Comparison of ENCODE assay signal across 14 cellular contexts in the genomic region with DNA sequence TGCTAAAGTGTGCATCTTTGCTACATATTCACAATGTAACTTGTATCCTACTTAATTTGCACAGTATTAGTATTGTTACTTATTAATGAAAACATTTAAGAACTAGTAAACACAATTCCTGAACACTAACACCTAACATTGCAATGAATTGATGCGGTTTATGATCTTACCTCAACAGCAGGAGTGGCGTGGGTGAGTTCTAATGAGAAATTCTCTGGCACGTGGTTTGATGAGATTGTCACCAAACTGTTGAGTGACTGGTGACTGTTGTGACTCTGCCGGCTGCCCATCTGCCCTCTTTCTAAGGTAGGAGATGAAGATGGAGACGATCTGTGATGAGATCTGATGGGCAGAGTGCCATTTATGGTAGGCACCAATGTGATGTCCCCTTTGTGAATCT. TPM values are rescaled to one million over a fixed set of nuclear protein-coding genes. Genes with fewer than 3 reads are reported as not detected.
DNase-seq lines count a peak whose midpoint lies in the region; ATAC-seq and TF ChIP-seq lines count a peak whose summit lies in the region.
"Had no signal": no experiment of that assay in that cellular context is flagged by ENCODE, and none has a peak within 500 bp of the region (broad histone marks: within the 10 kb centered on the region; RNA-seq: fewer than 3 reads in every experiment).

No MANE protein-coding gene starts in this region.

- H2BK5ac ChIP-seq in IMR-90 (ENCODE audit: low read depth, low read length, poor library complexity, severe bottlenecking) = peak overlapping the region; percentile 76

- peaks cover 15% of the 10 kb centered on the region for H3K4me1 Mint-ChIP-seq in endothelial cell (ENCODE audit: unreplicated experiment)
- H3K4me1 Mint-ChIP-seq: activated B cell treated with CpG ODN at 0.5 μM for 24 hours had no signal

- WGBS in IMR-90 (ENCODE audit: extremely low coverage in 2 of 2, insufficient read length in 1 of 2), 2 experiments = no CpG with 5 or more reads among the region's 5 CpGs
- 37 to 58% methylated on average over 2 to 5 of the region's 5 CpGs for WGBS in transverse colon (ENCODE audit: low coverage in 1 of 2), 2 donors

- H3K36me3 Mint-ChIP-seq in endothelial cell (ENCODE audit: low read depth, unreplicated experiment) = peaks cover 16% of the 10 kb centered on the region

- POLR2A ChIA-PET in IMR-90 (lab: Charles Lee; ENCODE audit: unreplicated experiment) = interaction anchor here (1.0 kb wide), 1 partner anchor 126 kb away, joined by 4 read pairs; no protein-coding TSS in a partner anchor

- H3K27me3 ChIP-seq in IMR-90 (ENCODE audit: control insufficient read depth, insufficient read depth, low read length) (no peaks in the 10 kb centered on the region), muscle layer of colon (ENCODE audit: control insufficient read depth in 1 of 2, insufficient read depth in 2 of 2, low read length in 2 of 2) (no peaks in the 10 kb centered on the region), transverse colon (no peaks in the 10 kb centered on the region)

- DNase-seq in IMR-90 (no peak), endothelial cell (ENCODE audit: low spot score) (no peak), transverse colon (no peak), NCI-H82 treated with DMSO at 0.1 percent for 48 hours (lab: John Stamatoyannopoulos, UW; ENCODE audit: unreplicated experiment) (no peak), HuH-7 (ENCODE audit: low spot score) (no peak), SW480 (ENCODE audit: low spot score) (no peak)
- DNase-seq: activated B cell treated with CpG ODN at 0.5 μM for 24 hours; activated T-cell treated with anti-CD3 and anti-CD28 coated beads, Interleukin-2, amount 50 U/mL, for 72 hours; caudate nucleus; KBM-7; stimulated activated CD4-positive, alpha-beta T cell treated with anti-CD3 and anti-CD28 coated beads, Interleukin-1b, Interleukin-23, amount 100 ng/mL, for 48 hours; stimulated activated naive CD8-positive, alpha-beta T cell treated with anti-CD3 and anti-CD28 coated beads, Interleukin-15, Interleukin-2, amounts not matched to agents 100 U/mL and 50 U/mL, for 24 hours had no signal

- H3K9ac ChIP-seq in IMR-90 (ENCODE audit: low read depth, low read length) = peak overlapping the region; percentile 94
- peak overlapping the region; percentile 39 for H3K9ac ChIP-seq in muscle layer of colon (ENCODE audit: low read length)

- H4K20me1 ChIP-seq in IMR-90 (ENCODE audit: insufficient read depth, low read length) = peaks cover 20% of the 10 kb centered on the region; the same call in 1 of the 2 replicates

- peak overlapping the region; percentile 89 for H3K14ac ChIP-seq in IMR-90 (replicated peaks; ENCODE audit: low read depth, low read length)

- peak overlapping the region; percentile 90 for H3K18ac ChIP-seq in IMR-90 (ENCODE audit: low read depth, low read length)

- dilution Hi-C loops in IMR-90 (cut with HindIII; ENCODE audit: low sequenced_read_pairs, unreplicated experiment) = no loop called here

- H3K36me3 ChIP-seq in IMR-90 (ENCODE audit: control insufficient read depth, insufficient read depth, low read length) (peaks cover 46% of the 10 kb centered on the region), muscle layer of colon (ENCODE audit: insufficient read depth, low read length) (peaks cover 10% of the 10 kb centered on the region), transverse colon (no peaks in the 10 kb centered on the region)

- TF ChIP-seq CTCF in IMR-90 (conservative IDR thresholded peaks at IDR 0.05; ENCODE audit: low read depth, low read length) (no peak), endothelial cell (IDR thresholded peaks at IDR 0.05; ENCODE audit: unreplicated experiment) (no peak), transverse colon (IDR thresholded peaks at IDR 0.05) (no peak)

- H3K4me3 ChIP-seq in IMR-90 (ENCODE audit: insufficient read depth, low read depth, low read length) (peak overlapping the region; percentile 62), muscle layer of colon (ENCODE audit: low read depth in 1 of 2, low read length in 2 of 2) (peak overlapping the region; percentile 44 to 86), transverse colon (peak overlapping the region; percentile 10 to 56 (median 40))

- TF ChIP-seq POLR2A in IMR-90 (IDR thresholded peaks at IDR 0.05; ENCODE audit: low read depth, low read length) = no peak
- TF ChIP-seq POLR2A in transverse colon (IDR thresholded peaks at IDR 0.05) = no peak

- ATAC-seq in IMR-90 (ENCODE audit: low read depth) = no peak
- ATAC-seq: activated T-cell treated with anti-CD3 and anti-CD28 coated beads, Interleukin-2, amount 50 U/mL, for 72 hours; stimulated activated naive CD8-positive, alpha-beta T cell treated with anti-CD3 and anti-CD28 coated beads, Interleukin-15, Interleukin-2, amounts not matched to agents 100 U/mL and 50 U/mL, for 24 hours had no signal

- intact Hi-C loops in IMR-90 (cut with micrococcal nuclease) (loop anchor here (5.0 kb wide), 1 partner anchor 662 kb away; no protein-coding TSS in a partner anchor), transverse colon (cut with DNase I; ENCODE audit: low total_unique reads) (no loop called here)

- no peaks in the 10 kb centered on the region for H3K9me3 ChIP-seq in IMR-90 (ENCODE audit: control insufficient read depth, insufficient read depth, low read length)
- no peaks in the 10 kb centered on the region for H3K9me3 ChIP-seq in muscle layer of colon (ENCODE audit: low read length)
- no peaks in the 10 kb centered on the region for H3K9me3 ChIP-seq in transverse colon

- peaks cover 12 to 25% of the 10 kb centered on the region in 2 experiments for H3K79me1 ChIP-seq in IMR-90 (ENCODE audit: low read depth in 1 of 2, low read length in 2 of 2)

- H4K91ac ChIP-seq in IMR-90 (ENCODE audit: insufficient read depth, low read depth, low read length) = peak overlapping the region; percentile 26; the same call in 1 of the 2 replicates

- peak overlapping the region; percentile 77 for H3K4me3 Mint-ChIP-seq in endothelial cell (ENCODE audit: unreplicated experiment)
- H3K4me3 Mint-ChIP-seq: activated B cell treated with CpG ODN at 0.5 μM for 24 hours; activated T-cell treated with anti-CD3 and anti-CD28 coated beads, Interleukin-2, amount 50 U/mL, for 72 hours had no signal

- H2BK120ac ChIP-seq in IMR-90 (ENCODE audit: low read depth, low read length) = peak overlapping the region; percentile 64

- no peak for TF ChIP-seq EP300 in transverse colon (IDR thresholded peaks at IDR 0.05; ENCODE audit: low read depth)

- peak overlapping the region; percentile 69 for H3K27ac ChIP-seq in IMR-90 (ENCODE audit: insufficient read depth, low read length)
- H3K27ac ChIP-seq in muscle layer of colon (ENCODE audit: low read depth, low read length) = peak overlapping the region; percentile 62
- H3K27ac ChIP-seq in transverse colon = peak overlapping the region; percentile 77 to 84 (median 82)
- H3K27ac ChIP-seq: RWPE1 had no signal

- no peak overlapping the region for H3K27ac Mint-ChIP-seq in endothelial cell (ENCODE audit: unreplicated experiment)
- H3K27ac Mint-ChIP-seq: activated B cell treated with CpG ODN at 0.5 μM for 24 hours; activated T-cell treated with anti-CD3 and anti-CD28 coated beads, Interleukin-2, amount 50 U/mL, for 72 hours had no signal

- H2BK15ac ChIP-seq in IMR-90 (ENCODE audit: low read depth, low read length) = no peak overlapping the region; the same call in 2 of the 3 replicates

- peak overlapping the region; percentile 95 for H3K4me2 ChIP-seq in IMR-90 (ENCODE audit: low read depth, low read length)

- peaks cover 3% of the 10 kb centered on the region for H3K27me3 Mint-ChIP-seq in endothelial cell (ENCODE audit: unreplicated experiment)
- H3K27me3 Mint-ChIP-seq: activated B cell treated with CpG ODN at 0.5 μM for 24 hours had no signal

- peak overlapping the region; percentile 92 for H3K23ac ChIP-seq in IMR-90 (ENCODE audit: low read depth, low read length)

- H2AK9ac ChIP-seq in IMR-90 (replicated peaks; ENCODE audit: low read depth, low read length, poor library complexity) = peak overlapping the region; percentile 43

- H4K8ac ChIP-seq in IMR-90 (ENCODE audit: low read depth in 2 of 2, low read length in 2 of 2) = peak overlapping the region in 1 of 2 experiments; percentile 68; a peak in 2 of 4 replicates

- no peak for TF ChIP-seq RAD21 in IMR-90 (IDR thresholded peaks at IDR 0.05; ENCODE audit: low read length)

- H2AK5ac ChIP-seq in IMR-90 (ENCODE audit: low read depth, low read length) = peak overlapping the region; percentile 46; the same call in 1 of the 2 replicates

- peak overlapping the region; percentile 78 for H2AFZ ChIP-seq in IMR-90 (replicated peaks; ENCODE audit: low read length, poor library complexity)

- CTCF ChIA-PET in IMR-90 (lab: Yijun Ruan, JAX) = interaction anchor here (1.5 kb wide), 1 partner anchor 131 kb away, joined by 3 read pairs; no protein-coding TSS in a partner anchor

- peak overlapping the region; percentile 39 for H3K4ac ChIP-seq in IMR-90 (ENCODE audit: low read depth, low read length)

- H3K9me3 Mint-ChIP-seq in endothelial cell (ENCODE audit: unreplicated experiment) = no peaks in the 10 kb centered on the region
- H3K9me3 Mint-ChIP-seq: activated B cell treated with CpG ODN at 0.5 μM for 24 hours; activated T-cell treated with anti-CD3 and anti-CD28 coated beads, Interleukin-2, amount 50 U/mL, for 72 hours had no signal

- BruUV-seq in IMR-90 (replicated peaks; lab: Mats Ljungman, UMichigan) = no TSS peak

- peak overlapping the region; percentile 97 for H3K56ac ChIP-seq in IMR-90 (ENCODE audit: extremely low read depth, insufficient read depth, low read length)

- peak overlapping the region; percentile 22; the same call in 1 of the 2 replicates for H2BK20ac ChIP-seq in IMR-90 (ENCODE audit: low read depth, low read length)

- in situ Hi-C loops in IMR-90 (cut with MboI; ENCODE audit: low sequenced_read_pairs) = loop anchor here (10.0 to 25.0 kb wide), 3 partner anchors 405 to 1158 kb away; no protein-coding TSS in a partner anchor
- in situ Hi-C loops in transverse colon (cut with MboI; ENCODE audit: low pct_ligation_motif_present in 1 of 4, low pct_unique_long_range_greater_than_20kb in 1 of 4, low sequenced_read_pairs in 3 of 4) = no loop called here

- 0 out of 2 replicates have a peak, but pooled peaks cover 2% of the 10 kb centered on the region for H3K9me1 ChIP-seq in IMR-90 (ENCODE audit: insufficient read depth, low read length)

- H3K4me1 ChIP-seq in IMR-90 (ENCODE audit: control insufficient read depth, insufficient read depth, low read length) = peaks cover 3% of the 10 kb centered on the region; the same call in 1 of the 2 replicates
- peaks cover 20% of the 10 kb centered on the region for H3K4me1 ChIP-seq in muscle layer of colon (ENCODE audit: insufficient read depth, low read length)
- peaks cover 0 to 9% (median 0%) of the 10 kb centered on the region in 4 donors for H3K4me1 ChIP-seq in transverse colon

- H4K5ac ChIP-seq in IMR-90 (ENCODE audit: low read depth, low read length) = peak overlapping the region; percentile 44

TF ChIP-seq in IMR-90, 13 proteins besides CTCF, POLR2A, EP300 and RAD21 (continues in another document):
- TF ChIP-seq NFE2L2 (IDR thresholded peaks at IDR 0.05; ENCODE audit: low read depth, low read length) = no peak

RNA-seq across cellular contexts. Expression of a gene that starts 2.9 kb away (rescaled TPM):
- total RNA-seq in IMR-90 (2012; rRNA removed) (108 and 119 TPM in 2 replicates), endothelial cell (ENCODE audit: unreplicated experiment) (14.8 TPM), transverse colon (10 to 100 TPM; 10.6 to 27.1 (median 20.8) TPM)
- polyA plus RNA-seq in IMR-90 (2012; rRNA removed) = 39.6 and 41.3 TPM in 2 replicates
- 26.6 and 28.8 TPM in 2 replicates for polyA plus RNA-seq in IMR-90 (2012; cell fraction: cytosol; rRNA removed)
- polyA plus RNA-seq in IMR-90 (2012; cell fraction: nucleus; rRNA removed; ENCODE audit: low replicate concordance) = 30.4 and 37.3 TPM in 2 replicates
- total RNA-seq: activated B cell treated with CpG ODN at 0.5 μM for 24 hours; activated T-cell treated with anti-CD3 and anti-CD28 coated beads, Interleukin-2, amount 50 U/mL, for 72 hours had no signal
